ENCODE assay signal across 8 cellular contexts in the genomic region with DNA sequence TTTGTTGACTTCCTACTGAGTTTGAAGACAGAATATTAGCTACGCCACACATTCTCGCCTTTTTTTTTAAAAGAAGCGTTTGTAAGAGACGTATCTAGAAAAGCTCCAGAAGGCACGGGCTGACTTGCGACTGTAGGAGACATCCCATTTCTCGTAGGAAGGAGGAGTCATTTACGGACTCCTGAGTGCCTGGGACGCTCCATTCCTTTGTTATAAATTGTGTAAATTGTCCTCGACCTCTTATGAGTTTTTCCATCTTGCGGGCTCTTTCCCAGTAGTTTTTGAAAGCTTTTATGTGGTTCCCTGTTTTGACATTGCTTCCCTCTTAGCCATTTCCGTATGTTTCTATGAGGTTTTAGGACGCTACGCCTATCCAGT. TPM values are rescaled to one million over a fixed set of nuclear protein-coding genes. Genes with fewer than 3 reads are reported as not detected.
DNase-seq lines count a peak whose midpoint lies in the region; ATAC-seq and FAIRE-seq lines count a peak whose summit lies in the region.

No MANE protein-coding gene starts in this region.

- peak overlapping the region; percentile 1 to 88 (median 66) for H3K27ac Mint-ChIP-seq in naive thymus-derived CD8-positive, alpha-beta T cell

- peaks cover 19 to 58% (median 51%) of the 10 kb centered on the region in 4 donors for H3K4me1 Mint-ChIP-seq in naive thymus-derived CD8-positive, alpha-beta T cell

- peaks cover 0 to 21% (median 0%) of the 10 kb centered on the region in 3 donors for H3K36me3 Mint-ChIP-seq in naive thymus-derived CD8-positive, alpha-beta T cell

- POLR2A ChIA-PET in naive thymus-derived CD8-positive, alpha-beta T cell (lab: Charles Lee), result interaction anchor here (0.8 to 4.2 kb wide), 7 partner anchors 9 to 415 kb away, joined by 3 to 44 read pairs (median 5); a partner anchor contains a TSS

- no peak for ATAC-seq in naive thymus-derived CD8-positive, alpha-beta T cell
- ATAC-seq in GM21825 (IDR thresholded peaks at IDR 0.05; ENCODE audit: unreplicated experiment), result no peak

- no peaks in the 10 kb centered on the region for H3K27me3 Mint-ChIP-seq in naive thymus-derived CD8-positive, alpha-beta T cell

- H3K4me3 Mint-ChIP-seq in naive thymus-derived CD8-positive, alpha-beta T cell, result peak overlapping the region; percentile 75 to 89 (median 82)

- DNase-seq in GM03348 (ENCODE audit: low spot score) (peak; percentile 49), NCI-H2227 treated with DMSO at 0.1 percent for 48 hours (lab: John Stamatoyannopoulos, UW) (peak; percentile 9), dermis blood vessel endothelial cell (peak; percentile 49), RPMI8226 (no peak), HTR-8/SVneo (ENCODE audit: insufficient read length, low spot score) (no peak), SKM-1 (lab: John Stamatoyannopoulos, UW; ENCODE audit: unreplicated experiment) (no peak)
- no peak for DNase-seq in naive thymus-derived CD8-positive, alpha-beta T cell

- FAIRE-seq in HTR-8/SVneo (lab: Jason Lieb, UNC), result no peak

- no peaks in the 10 kb centered on the region for H3K9me3 Mint-ChIP-seq in naive thymus-derived CD8-positive, alpha-beta T cell

RNA-seq across cellular contexts. Expression of a gene that starts 1.0 kb away (rescaled TPM):
- 69.1 and 95.8 TPM in 2 replicates for total RNA-seq in dermis blood vessel endothelial cell
- total RNA-seq in naive thymus-derived CD8-positive, alpha-beta T cell, result 10 to 100 TPM; 72.3 to 74.5 TPM
- polyA plus RNA-seq in naive thymus-derived CD8-positive, alpha-beta T cell, result 10 to 100 TPM; 11.6 to 17.2 (median 11.9) TPM

RNA-seq across cellular contexts. Expression of a gene that starts 12.6 kb away (rescaled TPM):
- 0.37 and 1.0 TPM in 2 replicates for total RNA-seq in dermis blood vessel endothelial cell
- 1 to 10 TPM; 1.4 to 2.3 TPM for total RNA-seq in naive thymus-derived CD8-positive, alpha-beta T cell
- polyA plus RNA-seq in naive thymus-derived CD8-positive, alpha-beta T cell, result under 1 TPM in 1 of 3 donors, not detected in 2; 0.18 TPM

RNA-seq across cellular contexts. Expression of a gene that starts 17.6 kb away (rescaled TPM):
- total RNA-seq in dermis blood vessel endothelial cell, result 47.9 and 98.5 TPM in 2 replicates
- total RNA-seq in naive thymus-derived CD8-positive, alpha-beta T cell, result 10 to 100 TPM; 49.7 to 51.6 TPM
- 10 to 100 TPM; 34.2 to 40.5 (median 37.3) TPM for polyA plus RNA-seq in naive thymus-derived CD8-positive, alpha-beta T cell

RNA-seq across cellular contexts. Expression of a gene that starts 33.5 kb away (rescaled TPM):
- total RNA-seq in dermis blood vessel endothelial cell, result 1.0 TPM in 2 replicates
- total RNA-seq in naive thymus-derived CD8-positive, alpha-beta T cell, result 1 to 10 TPM; 1.3 TPM
- under 1 TPM in 2 of 3 donors, not detected in 1; 0.05 to 0.10 TPM for polyA plus RNA-seq in naive thymus-derived CD8-positive, alpha-beta T cell

RNA-seq across cellular contexts. Expression of a gene that starts 40.4 kb away (rescaled TPM):
- 99.0 and 104 TPM in 2 replicates for total RNA-seq in dermis blood vessel endothelial cell
- total RNA-seq in naive thymus-derived CD8-positive, alpha-beta T cell, result 10 to 100 TPM; 25.2 to 29.6 TPM
- polyA plus RNA-seq in naive thymus-derived CD8-positive, alpha-beta T cell, result 10 to 100 TPM; 82.6 to 98.1 (median 83.1) TPM

Comparison
In these comparisons a context has a peak if more than half of its experiments do, and no peak if none do; other contexts are left out.
1. DNase-seq: peak in GM03348 (single experiment), NCI-H2227 treated with DMSO at 0.1 percent for 48 hours (single experiment) and dermis blood vessel endothelial cell (single experiment); none in naive thymus-derived CD8-positive, alpha-beta T cell (0 of 10), RPMI8226 (single experiment), HTR-8/SVneo (single experiment) and SKM-1 (single experiment).